In genomic region chr11:74949748-74950127, GRCh38 we compare ENCODE assay signal across 7 cellular contexts. TPM values are rescaled to one million over a fixed set of nuclear protein-coding genes. Genes with fewer than 3 reads are reported as not detected.
DNase-seq lines count a peak whose midpoint lies in the region; ATAC-seq and TF ChIP-seq lines count a peak whose summit lies in the region.

No MANE protein-coding gene starts in this region.

- no peaks in the 10 kb centered on the region for H3K27me3 ChIP-seq in GM23338 (ENCODE audit: insufficient read depth)
- H3K27me3 ChIP-seq in psoas muscle (ENCODE audit: insufficient read depth in 3 of 3, low read length in 2 of 3): no peaks in the 10 kb centered on the region

- peaks cover 6% of the 10 kb centered on the region for H3K27me3 Mint-ChIP-seq in GM23338 (ENCODE audit: insufficient read depth, low read depth, poor library complexity)

- peak overlapping the region; percentile 99 for H3K27ac Mint-ChIP-seq in GM23338

- peak overlapping the region; percentile 97 for H3K4me3 Mint-ChIP-seq in GM23338

- TF ChIP-seq CTCF in GM23338 (conservative IDR thresholded peaks at IDR 0.05; ENCODE audit: low read depth in 2 of 2) (no peak), fibroblast of villous mesenchyme (IDR thresholded peaks at IDR 0.05; ENCODE audit: insufficient read depth, low read depth, low read length) (no peak), psoas muscle (IDR thresholded peaks at IDR 0.05) (no peak)

- ATAC-seq in GM23338 (peak; percentile 4; the same call in 1 of the 3 replicates), psoas muscle (peak in 1 of 4 donors; percentile 30), HG02973 (IDR thresholded peaks at IDR 0.05; ENCODE audit: unreplicated experiment) (no peak), GM21447 (IDR thresholded peaks at IDR 0.05; ENCODE audit: unreplicated experiment) (no peak)

- H3K36me3 ChIP-seq in GM23338 (ENCODE audit: insufficient read depth) (0 out of 2 replicates have a peak, but pooled peaks cover 2% of the 10 kb centered on the region), psoas muscle (ENCODE audit: insufficient read depth in 1 of 2, low read depth in 1 of 2) (peaks cover 0 to 16% of the 10 kb centered on the region in 2 donors)

- peaks cover 7% of the 10 kb centered on the region; the same call in 2 of the 3 replicates for H3K4me1 Mint-ChIP-seq in GM23338

- WGBS in psoas muscle, 3 donors: 0 to 4% (median 2%) methylated on average over 6 of the region's 6 CpGs

- DNase-seq in GM23338 (ENCODE audit: low spot score): peak; percentile 15
- DNase-seq in SK-N-DZ (ENCODE audit: low spot score): peak; percentile 11
- DNase-seq in fibroblast of villous mesenchyme (ENCODE audit: low read depth): no peak
- DNase-seq in psoas muscle: no peak
- no peak for DNase-seq in COR-L47 (lab: John Stamatoyannopoulos, UW)

- no peaks in the 10 kb centered on the region for H3K9me3 ChIP-seq in psoas muscle

- H3K79me2 ChIP-seq in GM23338 (replicated peaks; ENCODE audit: insufficient read depth): peaks cover 55% of the 10 kb centered on the region

- no peaks in the 10 kb centered on the region for H3K9me2 ChIP-seq in GM23338 (ENCODE audit: insufficient read depth)

- no peaks in the 10 kb centered on the region; the same call in 2 of the 3 replicates for H3K36me3 Mint-ChIP-seq in GM23338 (ENCODE audit: low read depth)

- H3K4me3 ChIP-seq in GM23338 (peak overlapping the region; percentile 94), fibroblast of villous mesenchyme (ENCODE audit: low read depth, low read length) (peak overlapping the region; percentile 100), psoas muscle (peak overlapping the region; percentile 84)

- H3K27ac ChIP-seq in GM23338 (ENCODE audit: low read depth): 0 out of 2 replicates have a peak overlapping the region, but pooled peaks have one; percentile 61
- H3K27ac ChIP-seq in psoas muscle: peak overlapping the region; percentile 89

- H3K4me1 ChIP-seq in GM23338 (ENCODE audit: insufficient read depth) (peaks cover 12% of the 10 kb centered on the region; the same call in 1 of the 2 replicates), psoas muscle (peaks cover 29% of the 10 kb centered on the region)

- H3F3A ChIP-seq in GM23338 (replicated peaks; ENCODE audit: low read depth): no peaks in the 10 kb centered on the region

- H3K4me2 ChIP-seq in GM23338: peak overlapping the region; percentile 91

- peaks cover 30% of the 10 kb centered on the region for H4K20me1 ChIP-seq in GM23338 (replicated peaks; ENCODE audit: insufficient read depth)

- peak overlapping the region; percentile 70; the same call in 1 of the 2 replicates for H2AFZ ChIP-seq in GM23338

- no peaks in the 10 kb centered on the region for H3K9me3 Mint-ChIP-seq in GM23338

- intact Hi-C loops in psoas muscle (cut with DNase I): loop anchor here (2.0 to 5.0 kb wide), 3 partner anchors 38 to 63 kb away; partner anchors contain the start of gene NEU3 (in 2 of the 2)

TF ChIP-seq in GM23338, 12 proteins besides CTCF, POLR2A, EP300 and RAD21:
- no peak for TF ChIP-seq ZNF331 (CRISPR knock-in tag; IDR thresholded peaks at IDR 0.05; ENCODE audit: low read depth)
- TF ChIP-seq ETS1 (IDR thresholded peaks at IDR 0.05): no peak
- TF ChIP-seq NANOG (IDR thresholded peaks at IDR 0.05; ENCODE audit: borderline replicate concordance): no peak
- TF ChIP-seq EZH2phosphoT487 (IDR thresholded peaks at IDR 0.05; ENCODE audit: unreplicated experiment): no peak
- TF ChIP-seq STAT1 (IDR thresholded peaks at IDR 0.05; ENCODE audit: unreplicated experiment): no peak
- no peak for TF ChIP-seq JUNB (IDR thresholded peaks at IDR 0.05; ENCODE audit: unreplicated experiment)

RNA-seq across cellular contexts. Expression of gene SPCS2, which starts 0.7 kb away (rescaled TPM):
- 70.0 and 115 TPM in 2 replicates for total RNA-seq in GM23338 (2014; rRNA removed; shearing (Covaris generic))
- 329 and 334 TPM in 2 replicates for polyA plus RNA-seq in GM23338 (2016; fragmentation: Nextera tagmentation; extraction: Ambion mirVana)
- polyA plus RNA-seq in SK-N-DZ (2014; cell fraction: cytosol; rRNA removed): 26.9 and 213 TPM in 2 replicates
- polyA plus RNA-seq in SK-N-DZ (2014; cell fraction: nucleus; rRNA removed): 22.5 and 149 TPM in 2 replicates
- total RNA-seq in fibroblast of villous mesenchyme: 14.7 and 20.3 TPM in 2 replicates
- 10 to 100 TPM; 51.1 to 95.1 (median 63.6) TPM for total RNA-seq in psoas muscle
- 100 to 1,000 TPM in 2 of 3 donors, 10 to 100 TPM in 1; 78.9 to 132 (median 104) TPM for polyA plus RNA-seq in psoas muscle

RNA-seq across cellular contexts. Expression of gene XRRA1, which starts 0.8 kb away (rescaled TPM):
- 3.0 and 4.9 TPM in 2 replicates for total RNA-seq in GM23338 (2014; rRNA removed; shearing (Covaris generic))
- polyA plus RNA-seq in GM23338 (2016; fragmentation: Nextera tagmentation; extraction: Ambion mirVana): 4.3 and 5.4 TPM in 2 replicates
- polyA plus RNA-seq in SK-N-DZ (2014; cell fraction: cytosol; rRNA removed): 13.5 and 14.1 TPM in 2 replicates
- polyA plus RNA-seq in SK-N-DZ (2014; cell fraction: nucleus; rRNA removed): 9.6 and 17.8 TPM in 2 replicates
- 7.8 and 9.7 TPM in 2 replicates for total RNA-seq in fibroblast of villous mesenchyme
- total RNA-seq in psoas muscle: 10 to 100 TPM in 1 of 4 donors, 1 to 10 TPM in 3; 5.5 to 15.1 (median 7.5) TPM
- 1 to 10 TPM; 3.1 to 9.3 (median 6.9) TPM for polyA plus RNA-seq in psoas muscle

RNA-seq across cellular contexts. Expression of gene NEU3, which starts 39.0 kb away (rescaled TPM):
- total RNA-seq in GM23338 (2014; rRNA removed; shearing (Covaris generic)): 23.4 and 25.9 TPM in 2 replicates
- polyA plus RNA-seq in GM23338 (2016; fragmentation: Nextera tagmentation; extraction: Ambion mirVana): 2.8 TPM in 2 replicates
- polyA plus RNA-seq in SK-N-DZ (2014; cell fraction: cytosol; rRNA removed): 13.5 and 19.4 TPM in 2 replicates
- polyA plus RNA-seq in SK-N-DZ (2014; cell fraction: nucleus; rRNA removed): 12.5 and 13.2 TPM in 2 replicates
- 6.4 and 11.2 TPM in 2 replicates for total RNA-seq in fibroblast of villous mesenchyme
- total RNA-seq in psoas muscle: 10 to 100 TPM; 14.0 to 26.7 (median 18.0) TPM
- 1 to 10 TPM; 1.8 to 9.3 (median 4.3) TPM for polyA plus RNA-seq in psoas muscle

Comparison
In these comparisons a context has a peak if more than half of its experiments do, and no peak if none do; other contexts are left out.
1. DNase-seq: peak in GM23338 (single experiment) and SK-N-DZ (single experiment); none in fibroblast of villous mesenchyme (single experiment), psoas muscle (0 of 2) and COR-L47 (single experiment).
2. Peak in every context shown above with its lines, with median percentiles within 50 percentile points of each other: H3K4me3 ChIP-seq.